In genomic region chr6:13539572-13539971, GRCh38 we compare ENCODE assay signal across 24 cellular contexts. TPM values are rescaled to one million over a fixed set of nuclear protein-coding genes. Genes with fewer than 3 reads are reported as not detected.
DNase-seq lines count a peak whose midpoint lies in the region; ATAC-seq and TF ChIP-seq lines count a peak whose summit lies in the region.
"Had no signal": no experiment of that assay in that cellular context is flagged by ENCODE, and none has a peak within 500 bp of the region (broad histone marks: within the 10 kb centered on the region; RNA-seq: fewer than 3 reads in every experiment).

No MANE protein-coding gene starts in this region.

- no peak for TF ChIP-seq POLR2A in vagina (IDR thresholded peaks at IDR 0.05)

- DNase-seq in NCI-H2171 treated with DMSO at 0.1 percent for 48 hours (lab: John Stamatoyannopoulos, UW) (peak; percentile 17), NCI-H2171 (lab: John Stamatoyannopoulos, UW) (no peak), NAMALWA (ENCODE audit: low spot score) (peak; percentile 29), ecto neural progenitor cell (ENCODE audit: low spot score) (peak; percentile 3), vagina (ENCODE audit: extremely low spot score in 2 of 2) (no peak), substantia nigra (lab: John Stamatoyannopoulos, UW) (no peak)
- no peak for DNase-seq in activated CD4-positive, alpha-beta T cell treated with anti-CD3 and anti-CD28 coated beads for 36 hours
- DNase-seq: 8988T; ACHN; CD4-positive, alpha-beta T cell; COR-L47; DMS79; GF-D8; H7; KG1; MG63; NCI-H2029; NCI-H2227 treated with DMSO at 0.1 percent for 48 hours; NCI-H510A; NCI-H69; SIG-M5 had no signal

- no peak for TF ChIP-seq CTCF in vagina (IDR thresholded peaks at IDR 0.05)

- no peaks in the 10 kb centered on the region for H3K9me3 ChIP-seq in vagina
- H3K9me3 ChIP-seq: MG63 had no signal

- H3K4me3 Mint-ChIP-seq in activated CD4-positive, alpha-beta T cell treated with anti-CD3 and anti-CD28 coated beads for 36 hours = no peak overlapping the region
- H3K4me3 Mint-ChIP-seq: CD4-positive, alpha-beta T cell had no signal

- no peaks in the 10 kb centered on the region for H3K4me1 ChIP-seq in vagina

- no peaks in the 10 kb centered on the region for H3K9me3 Mint-ChIP-seq in activated CD4-positive, alpha-beta T cell treated with anti-CD3 and anti-CD28 coated beads for 36 hours (ENCODE audit: low read depth)
- H3K9me3 Mint-ChIP-seq: CD4-positive, alpha-beta T cell had no signal

- H3K27me3 ChIP-seq in vagina = no peaks in the 10 kb centered on the region
- H3K27me3 ChIP-seq: BLaER1, MG63 had no signal

- no peak overlapping the region for H3K4me3 ChIP-seq in vagina
- H3K4me3 ChIP-seq: BLaER1, MG63, SK-N-MC had no signal

- H3K4me1 Mint-ChIP-seq in activated CD4-positive, alpha-beta T cell treated with anti-CD3 and anti-CD28 coated beads for 36 hours = no peaks in the 10 kb centered on the region

- H3K27ac Mint-ChIP-seq in activated CD4-positive, alpha-beta T cell treated with anti-CD3 and anti-CD28 coated beads for 36 hours = no peak overlapping the region
- H3K27ac Mint-ChIP-seq: CD4-positive, alpha-beta T cell had no signal

- H3K36me3 ChIP-seq in vagina = no peaks in the 10 kb centered on the region
- H3K36me3 ChIP-seq: BLaER1, MG63 had no signal

- POLR2A ChIA-PET in activated CD4-positive, alpha-beta T cell treated with anti-CD3 and anti-CD28 coated beads for 36 hours (lab: Charles Lee) = no interaction called here

- ATAC-seq in GM21360 (IDR thresholded peaks at IDR 0.05; ENCODE audit: unreplicated experiment) = no peak
- ATAC-seq in activated CD4-positive, alpha-beta T cell treated with anti-CD3 and anti-CD28 coated beads for 36 hours = no peak

- H3K27me3 Mint-ChIP-seq in activated CD4-positive, alpha-beta T cell treated with anti-CD3 and anti-CD28 coated beads for 36 hours = no peaks in the 10 kb centered on the region
- H3K27me3 Mint-ChIP-seq: CD4-positive, alpha-beta T cell had no signal

- no peaks in the 10 kb centered on the region for H3K36me3 Mint-ChIP-seq in activated CD4-positive, alpha-beta T cell treated with anti-CD3 and anti-CD28 coated beads for 36 hours (ENCODE audit: low read depth)

- intact Hi-C loops in vagina (cut with DNase I) = loop anchor here (5.0 kb wide), 1 partner anchor 202 kb away; no protein-coding TSS in a partner anchor
- intact Hi-C loops in activated CD4-positive, alpha-beta T cell treated with anti-CD3 and anti-CD28 coated beads for 36 hours (cut with DNase I, micrococcal nuclease) = no loop called here

- CTCF ChIA-PET in activated CD4-positive, alpha-beta T cell treated with anti-CD3 and anti-CD28 coated beads for 36 hours (lab: Charles Lee) = no interaction called here

- H3K27ac ChIP-seq in vagina (no peak overlapping the region), substantia nigra (ENCODE audit: low read depth, low read length, poor library complexity, severe bottlenecking) (no peak overlapping the region)
- H3K27ac ChIP-seq: BLaER1, SK-N-MC had no signal

RNA-seq across cellular contexts. Expression of gene SIRT5, which starts 34.8 kb away (rescaled TPM):
- total RNA-seq in vagina = 7.1 TPM
- 10 to 100 TPM; 14.7 to 21.9 TPM for total RNA-seq in activated CD4-positive, alpha-beta T cell treated with anti-CD3 and anti-CD28 coated beads for 36 hours

RNA-seq across cellular contexts. Expression of gene GFOD1, which starts 52.2 kb away (rescaled TPM):
- total RNA-seq in vagina = 16.9 TPM
- 1 to 10 TPM; 4.2 to 5.8 TPM for total RNA-seq in activated CD4-positive, alpha-beta T cell treated with anti-CD3 and anti-CD28 coated beads for 36 hours

Comparison
In these comparisons a context has a peak if more than half of its experiments do, and no peak if none do; other contexts are left out.
1. DNase-seq: peak in NCI-H2171 treated with DMSO at 0.1 percent for 48 hours (single experiment), NAMALWA (single experiment) and ecto neural progenitor cell (single experiment); none in NCI-H2171 (single experiment), vagina (0 of 2), activated CD4-positive, alpha-beta T cell treated with anti-CD3 and anti-CD28 coated beads for 36 hours (single experiment) and substantia nigra (0 of 49).